In genomic region chr1:115838805-115839705, GRCh38 we compare ENCODE assay signal across 8 cellular contexts. TPM values are rescaled to one million over a fixed set of nuclear protein-coding genes. Genes with fewer than 3 reads are reported as not detected.
DNase-seq lines count a peak whose midpoint lies in the region; ATAC-seq and TF ChIP-seq lines count a peak whose summit lies in the region.

No MANE protein-coding gene starts in this region.

- no peak for TF ChIP-seq CTCF in MCF 10A (IDR thresholded peaks at IDR 0.05; ENCODE audit: unreplicated experiment)

- BruUV-seq in MCF 10A (replicated peaks; lab: Mats Ljungman, UMichigan): no TSS peak

- intact Hi-C loops in MCF 10A (cut with micrococcal nuclease): no loop called here

- peaks cover 46% of the 10 kb centered on the region for H3K27me3 Mint-ChIP-seq in IgD-negative memory B cell
- H3K27me3 Mint-ChIP-seq in MCF 10A (ENCODE audit: insufficient read depth, unreplicated experiment): peaks cover 11% of the 10 kb centered on the region

- H3K4me1 Mint-ChIP-seq in IgD-negative memory B cell: peaks cover 1 to 5% (median 5%) of the 10 kb centered on the region in 3 donors
- no peaks in the 10 kb centered on the region for H3K4me1 Mint-ChIP-seq in MCF 10A (ENCODE audit: insufficient read depth, unreplicated experiment)

- POLR2A ChIA-PET in MCF 10A (lab: Yijun Ruan, JAX): interaction anchor here (1.0 to 1.5 kb wide), 6 partner anchors 10 to 152 kb away, joined by 3 to 4 read pairs (median 4); no protein-coding TSS in a partner anchor

- H3K9me3 Mint-ChIP-seq in IgD-negative memory B cell (peaks cover 0 to 2% (median 0%) of the 10 kb centered on the region in 3 donors), MCF 10A (ENCODE audit: unreplicated experiment) (no peaks in the 10 kb centered on the region)

- peak; percentile 18 for DNase-seq in COR-L47 (lab: John Stamatoyannopoulos, UW)
- peak; percentile 54 for DNase-seq in MCF 10A (ENCODE audit: unreplicated experiment)
- DNase-seq in kidney tubule cell (ENCODE audit: low spot score): peak; percentile 12
- peak; percentile 15 for DNase-seq in stimulated activated naive CD8-positive, alpha-beta T cell treated with anti-CD3 and anti-CD28 coated beads, Interleukin-15, Interleukin-2, amounts not matched to agents 100 U/mL and 50 U/mL, for 24 hours

- H3K4me3 Mint-ChIP-seq in IgD-negative memory B cell: peak overlapping the region in 3 of 4 donors; percentile 63 to 89 (median 76)
- peak overlapping the region; percentile 61 for H3K4me3 Mint-ChIP-seq in MCF 10A (ENCODE audit: unreplicated experiment)

- ATAC-seq in stimulated activated naive CD8-positive, alpha-beta T cell treated with anti-CD3 and anti-CD28 coated beads, Interleukin-15, Interleukin-2, amounts not matched to agents 100 U/mL and 50 U/mL, for 24 hours: no peak
- no peak for ATAC-seq in HG03342 (IDR thresholded peaks at IDR 0.05; ENCODE audit: unreplicated experiment)
- no peak for ATAC-seq in HG03521 (IDR thresholded peaks at IDR 0.05; ENCODE audit: unreplicated experiment)
- no peak for ATAC-seq in GM19455 (IDR thresholded peaks at IDR 0.05; ENCODE audit: unreplicated experiment)

- CTCF ChIA-PET in MCF 10A (lab: Yijun Ruan, JAX): interaction anchor here (1.1 kb wide), 1 partner anchor 143 kb away, joined by 3 read pairs; no protein-coding TSS in a partner anchor

- H3K36me3 Mint-ChIP-seq in IgD-negative memory B cell (peaks cover 2% of the 10 kb centered on the region), MCF 10A (ENCODE audit: insufficient read depth, unreplicated experiment) (no peaks in the 10 kb centered on the region)

- H3K27ac Mint-ChIP-seq in IgD-negative memory B cell: no peak overlapping the region
- H3K27ac Mint-ChIP-seq in MCF 10A (ENCODE audit: low read depth, unreplicated experiment): peak overlapping the region; percentile 14

RNA-seq across cellular contexts. Expression of gene NHLH2, which starts 1.9 kb away (rescaled TPM):
- polyA plus RNA-seq in IgD-negative memory B cell: not detected
- not detected in 2 replicates for total RNA-seq in MCF 10A (2022)
